ENCODE assay signal across 9 cellular contexts in genomic region chr19:15836595-15837398, GRCh38. TPM values are rescaled to one million over a fixed set of nuclear protein-coding genes. Genes with fewer than 3 reads are reported as not detected.
DNase-seq lines count a peak whose midpoint lies in the region; ATAC-seq and TF ChIP-seq lines count a peak whose summit lies in the region.
"Had no signal": no experiment of that assay in that cellular context is flagged by ENCODE, and none has a peak within 500 bp of the region (broad histone marks: within the 10 kb centered on the region; RNA-seq: fewer than 3 reads in every experiment).

No MANE protein-coding gene starts in this region.

- peak; percentile 93 to 98 (median 95) for DNase-seq in CD4-positive, CD25-positive, alpha-beta regulatory T cell
- DNase-seq in NOMO-1 (lab: John Stamatoyannopoulos, UW; ENCODE audit: unreplicated experiment in 2 of 2) (peak; percentile 98), mucosa of descending colon (peak; percentile 95 to 99 (median 98))
- peak; percentile 97 for DNase-seq in activated CD8-positive, alpha-beta memory T cell treated with anti-CD3 and anti-CD28 coated beads for 24 hours
- peak; percentile 91 to 95 (median 95) for DNase-seq in effector memory CD8-positive, alpha-beta T cell
- DNase-seq in stimulated activated CD8-positive, alpha-beta memory T cell treated with anti-CD3 and anti-CD28 coated beads, Interleukin-7, amount 100 ng/mL, for 48 hours (ENCODE audit: extremely low read depth in 1 of 2, low read depth in 1 of 2), result peak; percentile 88 to 96

- H3K27me3 Mint-ChIP-seq in CD4-positive, CD25-positive, alpha-beta regulatory T cell, result peaks cover 8% of the 10 kb centered on the region
- H3K27me3 Mint-ChIP-seq in effector memory CD8-positive, alpha-beta T cell, result no peaks in the 10 kb centered on the region

- intact Hi-C loops in mucosa of descending colon (cut with DNase I, micrococcal nuclease), result loop anchor here in 1 of 2 donors (5.0 kb wide), 1 partner anchor 351 kb away; the partner anchor contains the start of gene FAM32A

- H3K9me3 ChIP-seq in CD4-positive, CD25-positive, alpha-beta regulatory T cell (ENCODE audit: control insufficient read depth in 2 of 2, low read length in 2 of 2), result no peaks in the 10 kb centered on the region
- no peaks in the 10 kb centered on the region for H3K9me3 ChIP-seq in mucosa of descending colon

- peak; percentile 93 to 95 for ATAC-seq in CD4-positive, CD25-positive, alpha-beta regulatory T cell (ENCODE audit: low read depth in 2 of 2)
- ATAC-seq in GM19395 (IDR thresholded peaks at IDR 0.05; ENCODE audit: unreplicated experiment), result peak; percentile 96
- peak; percentile 53 for ATAC-seq in HG03558 (IDR thresholded peaks at IDR 0.05; ENCODE audit: extremely low read depth, unreplicated experiment)
- ATAC-seq in effector memory CD8-positive, alpha-beta T cell (replicated peaks), result peak; percentile 86
- peak; percentile 97 for ATAC-seq in mucosa of descending colon

- no peak for TF ChIP-seq CTCF in mucosa of descending colon (IDR thresholded peaks at IDR 0.05)

- no peaks in the 10 kb centered on the region for H3K36me3 Mint-ChIP-seq in CD4-positive, CD25-positive, alpha-beta regulatory T cell
- peaks cover 9% of the 10 kb centered on the region for H3K36me3 Mint-ChIP-seq in effector memory CD8-positive, alpha-beta T cell (ENCODE audit: insufficient read depth)

- peaks cover 0 to 2% (median 0%) of the 10 kb centered on the region in 7 donors for H3K9me3 Mint-ChIP-seq in CD4-positive, CD25-positive, alpha-beta regulatory T cell
- H3K9me3 Mint-ChIP-seq in effector memory CD8-positive, alpha-beta T cell, result no peaks in the 10 kb centered on the region

- H3K27me3 ChIP-seq in CD4-positive, CD25-positive, alpha-beta regulatory T cell (ENCODE audit: control insufficient read depth, insufficient read depth, low read length), result no peaks in the 10 kb centered on the region

- peaks cover 10 to 28% (median 19%) of the 10 kb centered on the region in 4 donors for H3K4me1 Mint-ChIP-seq in CD4-positive, CD25-positive, alpha-beta regulatory T cell
- peaks cover 15 to 17% of the 10 kb centered on the region in 2 donors for H3K4me1 Mint-ChIP-seq in effector memory CD8-positive, alpha-beta T cell (ENCODE audit: low read depth in 2 of 2)
- H3K4me1 Mint-ChIP-seq: nephron had no signal

- H3K4me3 Mint-ChIP-seq in CD4-positive, CD25-positive, alpha-beta regulatory T cell, result peak overlapping the region; percentile 92 to 98 (median 94)
- H3K4me3 Mint-ChIP-seq in effector memory CD8-positive, alpha-beta T cell, result peak overlapping the region; percentile 88 to 90
- H3K4me3 Mint-ChIP-seq: nephron had no signal

- peak overlapping the region in 2 of 3 donors; percentile 95 to 99 for H3K27ac Mint-ChIP-seq in CD4-positive, CD25-positive, alpha-beta regulatory T cell
- H3K27ac Mint-ChIP-seq in effector memory CD8-positive, alpha-beta T cell, result peak overlapping the region; percentile 93 to 94
- H3K27ac Mint-ChIP-seq: nephron had no signal

- peak overlapping the region; percentile 95 for H3K27ac ChIP-seq in CD4-positive, CD25-positive, alpha-beta regulatory T cell (ENCODE audit: insufficient read depth, low read length, poor library complexity, severe bottlenecking)

- H3K36me3 ChIP-seq in CD4-positive, CD25-positive, alpha-beta regulatory T cell (ENCODE audit: control insufficient read depth, insufficient read depth, low read length), result no peaks in the 10 kb centered on the region
- no peaks in the 10 kb centered on the region for H3K36me3 ChIP-seq in mucosa of descending colon (ENCODE audit: low read depth)

- H3K4me1 ChIP-seq in CD4-positive, CD25-positive, alpha-beta regulatory T cell (ENCODE audit: control insufficient read depth, insufficient read depth, low read length, poor library complexity, severe bottlenecking), result peaks cover 10% of the 10 kb centered on the region
- H3K4me1 ChIP-seq in mucosa of descending colon (ENCODE audit: low read depth), result peaks cover 9% of the 10 kb centered on the region

- peak overlapping the region; percentile 77 for H3K4me3 ChIP-seq in CD4-positive, CD25-positive, alpha-beta regulatory T cell (ENCODE audit: low read depth, low read length)
- peak overlapping the region; percentile 83 for H3K4me3 ChIP-seq in mucosa of descending colon

RNA-seq across cellular contexts. Expression of gene OR10H1, which starts 21.3 kb away (rescaled TPM):
- not detected for total RNA-seq in CD4-positive, CD25-positive, alpha-beta regulatory T cell
- not detected for polyA plus RNA-seq in CD4-positive, CD25-positive, alpha-beta regulatory T cell
- under 1 TPM; 0.06 to 0.07 (median 0.06) TPM for total RNA-seq in mucosa of descending colon

RNA-seq across cellular contexts. Expression of gene OR10H5, which starts 49.3 kb away (rescaled TPM):
- total RNA-seq in CD4-positive, CD25-positive, alpha-beta regulatory T cell, result not detected
- polyA plus RNA-seq in CD4-positive, CD25-positive, alpha-beta regulatory T cell, result not detected
- total RNA-seq in mucosa of descending colon, result not detected

Comparison
In these comparisons a context has a peak if more than half of its experiments do, and no peak if none do; other contexts are left out.
1. Peak in every context shown above with its lines: DNase-seq, ATAC-seq, H3K4me3 ChIP-seq and H3K27ac ChIP-seq.